8 cellular contexts compared by ENCODE assay signal in the genomic region with DNA sequence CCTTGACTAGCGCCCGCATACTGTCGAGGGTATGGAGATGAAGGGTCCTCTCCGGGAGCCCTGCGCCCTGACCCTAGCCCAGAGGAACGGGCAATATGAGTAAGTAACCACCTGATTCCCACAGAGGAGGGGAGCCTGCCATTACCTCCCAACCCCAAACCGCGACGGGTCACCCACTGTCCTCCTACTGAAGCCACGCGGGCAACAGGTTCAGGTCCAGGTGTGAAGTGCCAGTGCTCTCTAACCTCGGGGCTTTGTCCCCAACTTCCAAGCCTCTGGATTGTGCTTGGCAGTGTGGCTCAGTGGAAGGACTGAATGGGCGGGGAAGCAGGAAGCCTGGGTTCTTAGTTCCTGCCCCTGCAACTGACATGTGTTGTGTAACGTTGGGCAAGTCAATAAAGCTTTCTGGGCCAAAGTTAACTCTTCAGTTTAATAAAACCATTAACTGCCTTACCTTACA. TPM values are rescaled to one million over a fixed set of nuclear protein-coding genes. Genes with fewer than 3 reads are reported as not detected.
A peak's percentile ranks its signal among the peaks of the same experiment; 100 is the strongest.
DNase-seq lines count a peak whose midpoint lies in the region; ATAC-seq and TF ChIP-seq lines count a peak whose summit lies in the region.

No MANE protein-coding gene starts in this region.

- no peaks in the 10 kb centered on the region for H3K36me3 Mint-ChIP-seq in activated CD8-positive, alpha-beta T cell treated with anti-CD3 and anti-CD28 coated beads for 36 hours (ENCODE audit: low read depth)
- no peaks in the 10 kb centered on the region for H3K36me3 Mint-ChIP-seq in glutamatergic neuron (ENCODE audit: unreplicated experiment)

- peaks cover 8% of the 10 kb centered on the region for H3K4me1 Mint-ChIP-seq in activated CD8-positive, alpha-beta T cell treated with anti-CD3 and anti-CD28 coated beads for 36 hours (ENCODE audit: low read depth)
- H3K4me1 Mint-ChIP-seq in glutamatergic neuron (ENCODE audit: low read depth, unreplicated experiment) = peaks cover 3% of the 10 kb centered on the region

- POLR2A ChIA-PET in activated CD8-positive, alpha-beta T cell treated with anti-CD3 and anti-CD28 coated beads for 36 hours (lab: Charles Lee) = no interaction called here

- peak overlapping the region; percentile 63 for H3K4me3 Mint-ChIP-seq in activated CD8-positive, alpha-beta T cell treated with anti-CD3 and anti-CD28 coated beads for 36 hours
- peak overlapping the region; percentile 60 for H3K4me3 Mint-ChIP-seq in glutamatergic neuron (ENCODE audit: unreplicated experiment)

- peaks cover 5% of the 10 kb centered on the region for H3K79me2 ChIP-seq in ACC112 (ENCODE audit: control insufficient read depth, insufficient read depth, low read length, unreplicated experiment)

- DNase-seq in HT-29 (ENCODE audit: low spot score) (peak; percentile 57), glutamatergic neuron (no peak), renal cortical epithelial cell (ENCODE audit: low read depth) (peak; percentile 34), SHP77 (lab: John Stamatoyannopoulos, UW) (no peak)
- no peak for DNase-seq in activated CD8-positive, alpha-beta T cell treated with anti-CD3 and anti-CD28 coated beads for 36 hours

- no peaks in the 10 kb centered on the region for H3K9me3 Mint-ChIP-seq in activated CD8-positive, alpha-beta T cell treated with anti-CD3 and anti-CD28 coated beads for 36 hours
- no peaks in the 10 kb centered on the region for H3K9me3 Mint-ChIP-seq in glutamatergic neuron (ENCODE audit: unreplicated experiment)

- H3K27ac Mint-ChIP-seq in activated CD8-positive, alpha-beta T cell treated with anti-CD3 and anti-CD28 coated beads for 36 hours = no peak overlapping the region
- H3K27ac Mint-ChIP-seq in glutamatergic neuron (ENCODE audit: unreplicated experiment) = peak overlapping the region; percentile 33

- peak overlapping the region; percentile 90 for H3K4me3 ChIP-seq in ACC112 (ENCODE audit: low read depth, low read length)

- H3K4me1 ChIP-seq in ACC112 (ENCODE audit: control insufficient read depth, insufficient read depth, low read length, unreplicated experiment) = no peaks in the 10 kb centered on the region

- peak overlapping the region; percentile 75 for H2AFZ ChIP-seq in ACC112 (ENCODE audit: low read length, unreplicated experiment)

- TF ChIP-seq CTCF in activated CD8-positive, alpha-beta T cell treated with anti-CD3 and anti-CD28 coated beads for 36 hours (IDR thresholded peaks at IDR 0.05) = no peak
- TF ChIP-seq CTCF in glutamatergic neuron (IDR thresholded peaks at IDR 0.05; ENCODE audit: partially characterized antibody, unreplicated experiment) = no peak

- H3K27me3 Mint-ChIP-seq in activated CD8-positive, alpha-beta T cell treated with anti-CD3 and anti-CD28 coated beads for 36 hours = no peaks in the 10 kb centered on the region
- no peaks in the 10 kb centered on the region for H3K27me3 Mint-ChIP-seq in glutamatergic neuron (ENCODE audit: unreplicated experiment)

- intact Hi-C loops in activated CD8-positive, alpha-beta T cell treated with anti-CD3 and anti-CD28 coated beads for 36 hours (cut with micrococcal nuclease) = no loop called here

- no peaks in the 10 kb centered on the region for H3K27me3 ChIP-seq in ACC112 (ENCODE audit: insufficient read depth, low read length)

- CTCF ChIA-PET in activated CD8-positive, alpha-beta T cell treated with anti-CD3 and anti-CD28 coated beads for 36 hours (lab: Charles Lee) = interaction anchor here (1.0 kb wide), 1 partner anchor 16 kb away, joined by 3 read pairs; no protein-coding TSS in a partner anchor

- H3K27ac ChIP-seq in ACC112 (ENCODE audit: low read depth, low read length) = no peak overlapping the region

- peak; percentile 38 for ATAC-seq in GM18909 (IDR thresholded peaks at IDR 0.05; ENCODE audit: poor library complexity, unreplicated experiment)
- ATAC-seq in activated CD8-positive, alpha-beta T cell treated with anti-CD3 and anti-CD28 coated beads for 36 hours = no peak
- no peak for ATAC-seq in HG03196 (IDR thresholded peaks at IDR 0.05; ENCODE audit: unreplicated experiment)

- H3K36me3 ChIP-seq in ACC112 (ENCODE audit: insufficient read depth, low read length) = no peaks in the 10 kb centered on the region

RNA-seq across cellular contexts. Expression of a gene that starts 0.7 kb away (rescaled TPM):
- total RNA-seq in HT-29 (2014; rRNA removed; shearing (Covaris generic)) = 10.1 and 12.4 TPM in 2 replicates
- 1 to 10 TPM; 2.0 to 2.2 TPM for total RNA-seq in activated CD8-positive, alpha-beta T cell treated with anti-CD3 and anti-CD28 coated beads for 36 hours
- total RNA-seq in glutamatergic neuron (ENCODE audit: unreplicated experiment) (34.3 TPM), renal cortical epithelial cell (18.6 and 28.0 TPM in 2 replicates)

RNA-seq across cellular contexts. Expression of a gene that starts 17.5 kb away (rescaled TPM):
- total RNA-seq in HT-29 (2014; rRNA removed; shearing (Covaris generic)) = 8.7 and 9.4 TPM in 2 replicates
- total RNA-seq in activated CD8-positive, alpha-beta T cell treated with anti-CD3 and anti-CD28 coated beads for 36 hours = under 1 TPM; 0.25 to 0.34 TPM
- 55.7 TPM for total RNA-seq in glutamatergic neuron (ENCODE audit: unreplicated experiment)
- 65.8 and 136 TPM in 2 replicates for total RNA-seq in renal cortical epithelial cell

Comparison
In these comparisons a context has a peak if more than half of its experiments do, and no peak if none do; other contexts are left out.
1. DNase-seq: peak in HT-29 (single experiment) and renal cortical epithelial cell (single experiment); none in activated CD8-positive, alpha-beta T cell treated with anti-CD3 and anti-CD28 coated beads for 36 hours (single experiment), glutamatergic neuron (single experiment) and SHP77 (0 of 2).